10 cellular contexts compared by ENCODE assay signal in genomic region chr14:73761621-73762355, GRCh38. TPM values are rescaled to one million over a fixed set of nuclear protein-coding genes. Genes with fewer than 3 reads are reported as not detected.
DNase-seq lines count a peak whose midpoint lies in the region; ATAC-seq and TF ChIP-seq lines count a peak whose summit lies in the region.
"Had no signal": no experiment of that assay in that cellular context is flagged by ENCODE, and none has a peak within 500 bp of the region (broad histone marks: within the 10 kb centered on the region; RNA-seq: fewer than 3 reads in every experiment).

No MANE protein-coding gene starts in this region.

- no peaks in the 10 kb centered on the region for H3K27me3 Mint-ChIP-seq in activated CD8-positive, alpha-beta memory T cell treated with anti-CD3 and anti-CD28 coated beads, Interleukin-2, amount 10 ng/mL, durations not matched to agents 7 days and 5 days

- TF ChIP-seq EP300 in suprapubic skin (IDR thresholded peaks at IDR 0.05): no peak

- H3K4me2 ChIP-seq in SU-DHL-6 (ENCODE audit: low read depth, low read length, poor library complexity, severe bottlenecking): peak overlapping the region; percentile 81

- H3K9ac ChIP-seq in SU-DHL-6 (ENCODE audit: low read length): peak overlapping the region; percentile 96

- CTCF ChIA-PET in activated CD8-positive, alpha-beta memory T cell treated with anti-CD3 and anti-CD28 coated beads, Interleukin-2, amount 10 ng/mL, durations not matched to agents 7 days and 5 days (lab: Charles Lee): interaction anchor here (0.8 to 14.1 kb wide), 10 partner anchors 10 to 125 kb away, joined by 3 to 151 read pairs (median 10); partner anchors contain the start of genes PTGR2 and ZNF410

- ATAC-seq in activated CD8-positive, alpha-beta memory T cell treated with anti-CD3 and anti-CD28 coated beads, Interleukin-2, amount 10 ng/mL, durations not matched to agents 7 days and 5 days: no peak
- no peak for ATAC-seq in left lung
- no peak for ATAC-seq in GM19452 (IDR thresholded peaks at IDR 0.05; ENCODE audit: unreplicated experiment)

- no peaks in the 10 kb centered on the region for H3K9me3 Mint-ChIP-seq in activated CD8-positive, alpha-beta memory T cell treated with anti-CD3 and anti-CD28 coated beads, Interleukin-2, amount 10 ng/mL, durations not matched to agents 7 days and 5 days (ENCODE audit: low read depth)

- H3K27ac ChIP-seq in SU-DHL-6 (ENCODE audit: low read depth, low read length) (peak overlapping the region; percentile 97), left lung (peak overlapping the region; percentile 29 to 99), suprapubic skin (peak overlapping the region; percentile 100)

- H3K4me1 Mint-ChIP-seq in activated CD8-positive, alpha-beta memory T cell treated with anti-CD3 and anti-CD28 coated beads, Interleukin-2, amount 10 ng/mL, durations not matched to agents 7 days and 5 days: peaks cover 72% of the 10 kb centered on the region

- H3K79me2 ChIP-seq in SU-DHL-6 (ENCODE audit: insufficient read depth, low read length): peaks cover 35% of the 10 kb centered on the region

- peak overlapping the region; percentile 90 for H3K27ac Mint-ChIP-seq in activated CD8-positive, alpha-beta memory T cell treated with anti-CD3 and anti-CD28 coated beads, Interleukin-2, amount 10 ng/mL, durations not matched to agents 7 days and 5 days

- H3K9me2 ChIP-seq in SU-DHL-6 (replicated peaks; ENCODE audit: insufficient read depth, low read length): no peaks in the 10 kb centered on the region

- TF ChIP-seq POLR2A in suprapubic skin (IDR thresholded peaks at IDR 0.05): no peak

- H3K4me3 Mint-ChIP-seq in activated CD8-positive, alpha-beta memory T cell treated with anti-CD3 and anti-CD28 coated beads, Interleukin-2, amount 10 ng/mL, durations not matched to agents 7 days and 5 days: peak overlapping the region; percentile 28

- no peaks in the 10 kb centered on the region; the same call in 1 of the 2 replicates for H4K20me1 ChIP-seq in SU-DHL-6 (ENCODE audit: low read depth, low read length)

- no peak for TF ChIP-seq CTCF in SU-DHL-6 (IDR thresholded peaks at IDR 0.05; ENCODE audit: insufficient read depth, low read length, poor library complexity, severe bottlenecking)
- TF ChIP-seq CTCF in left lung (IDR thresholded peaks at IDR 0.05): no peak
- TF ChIP-seq CTCF in suprapubic skin (IDR thresholded peaks at IDR 0.05): no peak
- no peak for TF ChIP-seq CTCF in GM10266 (IDR thresholded peaks at IDR 0.05; ENCODE audit: control insufficient read depth, insufficient read depth, low read depth, missing control alignments)

- H3K36me3 ChIP-seq in SU-DHL-6 (ENCODE audit: low read length) (no peaks in the 10 kb centered on the region), left lung (no peaks in the 10 kb centered on the region), suprapubic skin (no peaks in the 10 kb centered on the region)

- H3K4me1 ChIP-seq in left lung (peaks cover 67 to 88% of the 10 kb centered on the region in 2 donors), suprapubic skin (peaks cover 88% of the 10 kb centered on the region)

- H3K27me3 ChIP-seq in SU-DHL-6 (ENCODE audit: low read length): no peaks in the 10 kb centered on the region
- H3K27me3 ChIP-seq in left lung: no peaks in the 10 kb centered on the region
- H3K27me3 ChIP-seq in suprapubic skin: no peaks in the 10 kb centered on the region

- intact Hi-C loops in left lung (cut with DNase I): no loop called here

- peaks cover 10% of the 10 kb centered on the region for H3K36me3 Mint-ChIP-seq in activated CD8-positive, alpha-beta memory T cell treated with anti-CD3 and anti-CD28 coated beads, Interleukin-2, amount 10 ng/mL, durations not matched to agents 7 days and 5 days

- no peaks in the 10 kb centered on the region for H3K9me3 ChIP-seq in SU-DHL-6 (ENCODE audit: insufficient read depth, low read length)
- no peaks in the 10 kb centered on the region for H3K9me3 ChIP-seq in left lung
- no peaks in the 10 kb centered on the region for H3K9me3 ChIP-seq in suprapubic skin

- no peak for DNase-seq in activated CD8-positive, alpha-beta memory T cell treated with anti-CD3 and anti-CD28 coated beads, Interleukin-2, amount 10 ng/mL, durations not matched to agents 7 days and 5 days
- DNase-seq in activated CD8-positive, alpha-beta memory T cell treated with anti-CD3 and anti-CD28 coated beads, Interleukin-2, amount 50 U/mL, for 48 hours: no peak
- DNase-seq in left lung: no peak
- DNase-seq in suprapubic skin (ENCODE audit: low spot score in 2 of 2): no peak
- no peak for DNase-seq in MV-4-11 (lab: John Stamatoyannopoulos, UW)
- no peak for DNase-seq in GM10266 (ENCODE audit: extremely low spot score)
- DNase-seq: GOT3, NCI-H1436 had no signal

- no peak overlapping the region for H2AFZ ChIP-seq in SU-DHL-6 (ENCODE audit: low read depth, low read length, severe bottlenecking)

- H3F3A ChIP-seq in SU-DHL-6 (ENCODE audit: insufficient read depth): peaks cover 56% of the 10 kb centered on the region

- H3K4me3 ChIP-seq in SU-DHL-6 (ENCODE audit: insufficient read depth, low read length, poor library complexity, severe bottlenecking): peak overlapping the region; percentile 51
- H3K4me3 ChIP-seq in left lung: no peak overlapping the region
- no peak overlapping the region for H3K4me3 ChIP-seq in suprapubic skin

- WGBS in suprapubic skin: 27% methylated on average over 2 of the region's 2 CpGs

RNA-seq across cellular contexts. Expression of gene PNMA1, which starts 47.6 kb away (rescaled TPM):
- total RNA-seq in activated CD8-positive, alpha-beta memory T cell treated with anti-CD3 and anti-CD28 coated beads, Interleukin-2, amount 10 ng/mL, durations not matched to agents 7 days and 5 days: 10 to 100 TPM; 27.1 to 36.6 TPM
- total RNA-seq in left lung (10 to 100 TPM; 30.8 to 32.4 TPM), suprapubic skin (1 to 10 TPM; 5.2 to 9.8 (median 6.4) TPM)
